In the genomic region with DNA sequence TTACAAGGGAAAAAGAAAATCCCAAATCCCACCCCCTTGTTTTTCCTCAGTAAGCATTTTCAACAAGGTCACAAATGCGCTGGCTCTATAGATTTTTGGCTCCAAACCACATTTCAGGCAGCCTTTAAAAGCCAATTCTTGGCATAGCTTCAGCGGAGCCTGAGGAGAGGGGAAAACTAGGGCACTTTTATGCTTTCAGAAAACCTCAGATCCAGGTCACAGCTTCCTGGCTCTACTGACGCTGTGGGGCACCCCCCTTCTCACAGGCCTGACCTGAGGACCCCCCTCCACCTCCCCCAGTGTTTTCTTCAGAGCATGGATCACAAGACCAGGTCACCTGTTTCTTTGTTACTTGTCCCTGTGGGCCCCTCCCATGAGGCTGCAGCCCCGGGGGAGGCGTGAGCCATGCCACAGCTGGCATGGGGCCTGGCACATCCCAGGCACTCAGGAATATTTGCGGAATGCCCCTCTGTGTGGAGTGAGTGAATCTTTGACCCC, we compare ENCODE assay signal across 8 cellular contexts. TPM values are rescaled to one million over a fixed set of nuclear protein-coding genes. Genes with fewer than 3 reads are reported as not detected.
A peak's percentile ranks its signal among the peaks of the same experiment; 100 is the strongest.
DNase-seq lines count a peak whose midpoint lies in the region; ATAC-seq and TF ChIP-seq lines count a peak whose summit lies in the region.

No MANE protein-coding gene starts in this region.

- peak; percentile 85 for DNase-seq in astrocyte of the hippocampus (ENCODE audit: low read depth, low spot score)
- DNase-seq in iris pigment epithelial cell (ENCODE audit: low read depth): peak; percentile 61
- DNase-seq in OCI-LY7 (ENCODE audit: low spot score): no peak
- DNase-seq in activated effector memory CD4-positive, alpha-beta T cell treated with anti-CD3 and anti-CD28 coated beads, Interleukin-2, amount 50 U/mL, for 16 hours: no peak
- no peak for DNase-seq in activated CD4-positive, alpha-beta T cell treated with anti-CD3 and anti-CD28 coated beads, Interleukin-2, amount 10 ng/mL, durations not matched to agents 7 days and 5 days

- no peak overlapping the region for H3K9ac ChIP-seq in HUES64 (ENCODE audit: low read depth, low read length)
- H3K9ac ChIP-seq in stomach smooth muscle (ENCODE audit: low read length in 2 of 2): peak overlapping the region; percentile 58 to 81

- H3K4me3 ChIP-seq in HUES64 (ENCODE audit: low read length) (no peak overlapping the region), stomach smooth muscle (ENCODE audit: low read length in 2 of 2) (peak overlapping the region in 1 of 2 donors; percentile 29), OCI-LY7 (ENCODE audit: low read depth, low read length, poor library complexity, severe bottlenecking) (no peak overlapping the region)

- no peak for TF ChIP-seq CTCF in OCI-LY7 (conservative IDR thresholded peaks at IDR 0.05; ENCODE audit: low read length)

- intact Hi-C loops in OCI-LY7 (cut with micrococcal nuclease; ENCODE audit: unreplicated experiment): no loop called here

- no TSS peak for BruUV-seq in OCI-LY7 (replicated peaks; lab: Mats Ljungman, UMichigan)

- CTCF ChIA-PET in OCI-LY7 (lab: Charles Lee; ENCODE audit: unreplicated experiment): no interaction called here
- CTCF ChIA-PET in activated CD4-positive, alpha-beta T cell treated with anti-CD3 and anti-CD28 coated beads, Interleukin-2, amount 10 ng/mL, durations not matched to agents 7 days and 5 days (lab: Charles Lee): interaction anchor here (1.2 kb wide), 1 partner anchor 13 kb away, joined by 4 read pairs; no protein-coding TSS in a partner anchor

- H3K4me1 ChIP-seq in HUES64 (ENCODE audit: insufficient read depth, low read length) (peaks cover 40% of the 10 kb centered on the region), stomach smooth muscle (ENCODE audit: control insufficient read depth, insufficient read depth, low read length) (peaks cover 59% of the 10 kb centered on the region), OCI-LY7 (ENCODE audit: insufficient read depth, low read length, poor library complexity, severe bottlenecking) (no peaks in the 10 kb centered on the region)

- POLR2A ChIA-PET in OCI-LY7 (lab: Charles Lee): interaction anchor here (0.6 kb wide), 1 partner anchor 181 kb away, joined by 5 read pairs; no protein-coding TSS in a partner anchor
- POLR2A ChIA-PET in activated CD4-positive, alpha-beta T cell treated with anti-CD3 and anti-CD28 coated beads, Interleukin-2, amount 10 ng/mL, durations not matched to agents 7 days and 5 days (lab: Charles Lee): no interaction called here

- no peaks in the 10 kb centered on the region for H3K27me3 ChIP-seq in HUES64 (ENCODE audit: insufficient read depth, low read length)
- H3K27me3 ChIP-seq in stomach smooth muscle (ENCODE audit: control insufficient read depth in 1 of 2, insufficient read depth in 2 of 2, low read length in 2 of 2): no peaks in the 10 kb centered on the region

- H3K4me3 Mint-ChIP-seq in activated CD4-positive, alpha-beta T cell treated with anti-CD3 and anti-CD28 coated beads, Interleukin-2, amount 10 ng/mL, durations not matched to agents 7 days and 5 days: no peak overlapping the region

- H3K9me3 ChIP-seq in HUES64 (ENCODE audit: insufficient read depth, low read depth, low read length) (no peaks in the 10 kb centered on the region), stomach smooth muscle (ENCODE audit: control insufficient read depth in 2 of 2, low read length in 2 of 2) (no peaks in the 10 kb centered on the region), OCI-LY7 (ENCODE audit: low read length) (no peaks in the 10 kb centered on the region)

- peak overlapping the region; percentile 21; the same call in 1 of the 2 replicates for H3K27ac ChIP-seq in HUES64 (ENCODE audit: low read depth, low read length)
- peak overlapping the region; percentile 98 for H3K27ac ChIP-seq in stomach smooth muscle (ENCODE audit: low read length)
- H3K27ac ChIP-seq in OCI-LY7 (ENCODE audit: low read depth, low read length, poor library complexity, severe bottlenecking): no peak overlapping the region

- H3K4me2 ChIP-seq in OCI-LY7 (ENCODE audit: low read length): no peak overlapping the region

- no peaks in the 10 kb centered on the region for H4K20me1 ChIP-seq in OCI-LY7 (ENCODE audit: insufficient read depth, low read length)

- no peaks in the 10 kb centered on the region for H3K79me2 ChIP-seq in OCI-LY7 (ENCODE audit: insufficient read depth, low read depth, low read length)

- H3K36me3 ChIP-seq in HUES64 (ENCODE audit: insufficient read depth, low read length) (peaks cover 9% of the 10 kb centered on the region; the same call in 1 of the 2 replicates), stomach smooth muscle (ENCODE audit: control insufficient read depth in 2 of 2, insufficient read depth in 2 of 2, low read length in 2 of 2) (peaks cover 2 to 4% of the 10 kb centered on the region in 2 donors), OCI-LY7 (ENCODE audit: insufficient read depth, low read length) (peaks cover 12% of the 10 kb centered on the region)

- no peak overlapping the region for H3K27ac Mint-ChIP-seq in activated CD4-positive, alpha-beta T cell treated with anti-CD3 and anti-CD28 coated beads, Interleukin-2, amount 10 ng/mL, durations not matched to agents 7 days and 5 days

- 89% methylated on average over 6 of the region's 6 CpGs for WGBS in HUES64

- H3K27me3 Mint-ChIP-seq in activated CD4-positive, alpha-beta T cell treated with anti-CD3 and anti-CD28 coated beads, Interleukin-2, amount 10 ng/mL, durations not matched to agents 7 days and 5 days: no peaks in the 10 kb centered on the region

- no peak for ATAC-seq in HG03097 (IDR thresholded peaks at IDR 0.05; ENCODE audit: low FRiP score, unreplicated experiment)

- no peaks in the 10 kb centered on the region for H3K9me2 ChIP-seq in OCI-LY7 (ENCODE audit: insufficient read depth, low read length)

- no peak overlapping the region for H2AFZ ChIP-seq in OCI-LY7 (ENCODE audit: low read length)

- H3K9me3 Mint-ChIP-seq in activated CD4-positive, alpha-beta T cell treated with anti-CD3 and anti-CD28 coated beads, Interleukin-2, amount 10 ng/mL, durations not matched to agents 7 days and 5 days: no peaks in the 10 kb centered on the region

- peaks cover 1% of the 10 kb centered on the region for H3K4me1 Mint-ChIP-seq in activated CD4-positive, alpha-beta T cell treated with anti-CD3 and anti-CD28 coated beads, Interleukin-2, amount 10 ng/mL, durations not matched to agents 7 days and 5 days

- peaks cover 14% of the 10 kb centered on the region for H3K36me3 Mint-ChIP-seq in activated CD4-positive, alpha-beta T cell treated with anti-CD3 and anti-CD28 coated beads, Interleukin-2, amount 10 ng/mL, durations not matched to agents 7 days and 5 days (ENCODE audit: low read depth)

RNA-seq across cellular contexts. Expression of a gene that starts 30.1 kb away (rescaled TPM):
- polyA plus RNA-seq in HUES64 (2013, experiment 1 of 2): 35.2 TPM
- 34.0 TPM for polyA plus RNA-seq in HUES64 (2013, experiment 2 of 2)
- 0.05 and 0.19 TPM in 2 replicates for total RNA-seq in OCI-LY7 (2014; rRNA removed; shearing (Covaris generic))
- total RNA-seq in OCI-LY7 (2022): 0.17 and 0.33 TPM in 2 replicates
- total RNA-seq in activated CD4-positive, alpha-beta T cell treated with anti-CD3 and anti-CD28 coated beads, Interleukin-2, amount 10 ng/mL, durations not matched to agents 7 days and 5 days: 1 to 10 TPM; 7.1 to 9.2 TPM

Comparison
In these comparisons a context has a peak if more than half of its experiments do, and no peak if none do; other contexts are left out.
1. DNase-seq: peak in astrocyte of the hippocampus (single experiment) and iris pigment epithelial cell (single experiment); none in OCI-LY7 (single experiment), activated effector memory CD4-positive, alpha-beta T cell treated with anti-CD3 and anti-CD28 coated beads, Interleukin-2, amount 50 U/mL, for 16 hours (single experiment) and activated CD4-positive, alpha-beta T cell treated with anti-CD3 and anti-CD28 coated beads, Interleukin-2, amount 10 ng/mL, durations not matched to agents 7 days and 5 days (single experiment).
2. RNA of a gene that starts 30.1 kb away (total RNA-seq): 7.1 to 9.2 TPM in activated CD4-positive, alpha-beta T cell treated with anti-CD3 and anti-CD28 coated beads, Interleukin-2, amount 10 ng/mL, durations not matched to agents 7 days and 5 days; 0.05 to 0.33 TPM in OCI-LY7; every median in the first group is over 4 times any median in the second.